In the genomic region with DNA sequence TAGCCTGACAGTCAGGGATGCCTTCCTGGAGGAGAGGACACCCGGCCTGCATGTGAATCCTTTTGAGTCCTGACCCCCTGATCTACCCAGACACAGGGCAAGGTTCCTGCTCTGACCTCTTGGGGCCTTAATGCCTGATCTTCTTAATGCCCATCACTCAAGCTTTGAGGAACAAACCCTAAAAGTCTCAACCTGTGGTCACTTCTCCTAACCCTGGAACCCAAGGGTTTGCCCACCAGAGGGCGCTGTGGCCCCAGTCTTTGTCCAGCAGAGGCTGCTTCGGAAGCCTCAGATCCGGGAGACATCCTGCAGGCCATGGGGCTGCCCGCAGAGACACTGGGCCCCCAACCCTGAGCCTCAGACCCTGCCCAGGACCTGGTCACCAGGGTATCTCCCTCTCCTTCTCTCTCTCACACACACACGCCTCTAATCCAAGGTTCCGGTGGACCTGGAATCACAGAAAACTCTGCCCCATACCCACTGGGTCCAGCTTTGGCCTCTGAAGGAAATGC, we compare ENCODE assay signal across 9 cellular contexts. TPM values are rescaled to one million over a fixed set of nuclear protein-coding genes. Genes with fewer than 3 reads are reported as not detected.
DNase-seq lines count a peak whose midpoint lies in the region; ATAC-seq lines count a peak whose summit lies in the region.
"Had no signal": no experiment of that assay in that cellular context is flagged by ENCODE, and none has a peak within 500 bp of the region (broad histone marks: within the 10 kb centered on the region; RNA-seq: fewer than 3 reads in every experiment).

No MANE protein-coding gene starts in this region.

- no peak for ATAC-seq in HG03378 (IDR thresholded peaks at IDR 0.05; ENCODE audit: unreplicated experiment)

- DNase-seq in D341Med (ENCODE audit: low spot score), result peak; percentile 84
- DNase-seq in Jurkat, Clone E6-1 (ENCODE audit: low read depth, low spot score), result peak; percentile 38
- peak; percentile 79 to 92 for DNase-seq in SJCRH30
- peak; percentile 93 for DNase-seq in activated effector memory CD4-positive, alpha-beta T cell treated with anti-CD3 and anti-CD28 coated beads, Interleukin-2, amount 50 U/mL, for 16 hours
- DNase-seq in globus pallidus (ENCODE audit: low spot score), result peak; percentile 69
- DNase-seq in pons (ENCODE audit: low spot score), result peak; percentile 74
- peak; percentile 79 for DNase-seq in ureter (ENCODE audit: low spot score)

- H3K36me3 ChIP-seq in SJCRH30, result no peaks in the 10 kb centered on the region

- H3K27me3 ChIP-seq in SJCRH30, result no peaks in the 10 kb centered on the region

- H3K27ac ChIP-seq in SJCRH30, result no peak overlapping the region
- H3K27ac ChIP-seq: SK-N-MC had no signal

- H3K4me1 ChIP-seq in SJCRH30, result no peaks in the 10 kb centered on the region

- H3K4me3 ChIP-seq in Jurkat, Clone E6-1 (ENCODE audit: low read length), result no peak overlapping the region
- no peak overlapping the region for H3K4me3 ChIP-seq in SJCRH30
- H3K4me3 ChIP-seq: SK-N-MC had no signal

- H3K9me3 ChIP-seq in SJCRH30 (replicated peaks), result no peaks in the 10 kb centered on the region

RNA-seq across cellular contexts. Expression of gene DPF1, which starts 9.8 kb away (rescaled TPM):
- polyA plus RNA-seq in Jurkat, Clone E6-1 (2012; ENCODE audit: insufficient read depth, insufficient read length), result 8.7 TPM
- total RNA-seq in SJCRH30 (2014; rRNA removed; shearing (Covaris generic)), result 8.1 and 10.6 TPM in 2 replicates
- total RNA-seq in ureter, result not detected

RNA-seq across cellular contexts. Expression of gene PPP1R14A, which starts 22.4 kb away (rescaled TPM):
- not detected for polyA plus RNA-seq in Jurkat, Clone E6-1 (2012; ENCODE audit: insufficient read depth, insufficient read length)
- total RNA-seq in SJCRH30 (2014; rRNA removed; shearing (Covaris generic)), result 1.9 and 2.2 TPM in 2 replicates
- total RNA-seq in ureter, result 98.6 TPM

RNA-seq across cellular contexts. Expression of gene SPINT2, which starts 30.6 kb away (rescaled TPM):
- 160 TPM for polyA plus RNA-seq in Jurkat, Clone E6-1 (2012; ENCODE audit: insufficient read depth, insufficient read length)
- 0.38 and 0.45 TPM in 2 replicates for total RNA-seq in SJCRH30 (2014; rRNA removed; shearing (Covaris generic))
- 286 TPM for total RNA-seq in ureter

Comparison
In these comparisons a context has a peak if more than half of its experiments do, and no peak if none do; other contexts are left out.
1. DNase-seq: peak in every context shown above with its lines; median percentile 93 in activated effector memory CD4-positive, alpha-beta T cell treated with anti-CD3 and anti-CD28 coated beads, Interleukin-2, amount 50 U/mL, for 16 hours; 86 in SJCRH30; 84 in D341Med; 79 in ureter; 74 in pons; 69 in globus pallidus; 38 in Jurkat, Clone E6-1.
2. RNA of gene PPP1R14A, which starts 22.4 kb away (total RNA-seq): 98.6 TPM in ureter (single experiment); 1.9 to 2.2 TPM in SJCRH30; every median in the first group is over 10 times any median in the second.
3. RNA of gene SPINT2, which starts 30.6 kb away (total RNA-seq): 286 TPM in ureter (single experiment); 0.38 to 0.45 TPM in SJCRH30; every median in the first group is over 100 times any median in the second.